ENCODE assay signal across 9 cellular contexts in genomic region chr6:29926795-29927427, GRCh38. TPM values are rescaled to one million over a fixed set of nuclear protein-coding genes. Genes with fewer than 3 reads are reported as not detected.
DNase-seq lines count a peak whose midpoint lies in the region; TF ChIP-seq lines count a peak whose summit lies in the region.
"Had no signal": no experiment of that assay in that cellular context is flagged by ENCODE, and none has a peak within 500 bp of the region (broad histone marks: within the 10 kb centered on the region; RNA-seq: fewer than 3 reads in every experiment).

No MANE protein-coding gene starts in this region.

- no peaks in the 10 kb centered on the region for H3K9me3 Mint-ChIP-seq in Calu3 (ENCODE audit: low read depth, unreplicated experiment)

- BruUV-seq in Calu3 (replicated peaks; lab: Mats Ljungman, UMichigan), result no TSS peak

- peaks cover 20% of the 10 kb centered on the region for H3K4me1 Mint-ChIP-seq in Calu3 (ENCODE audit: low read depth, unreplicated experiment)

- peaks cover 25% of the 10 kb centered on the region for H3K36me3 Mint-ChIP-seq in Calu3 (ENCODE audit: insufficient read depth, unreplicated experiment)

- peak overlapping the region; percentile 76 for H3K27ac Mint-ChIP-seq in Calu3 (ENCODE audit: unreplicated experiment)

- DNase-seq in Calu3 (peak; percentile 50), HFF-Myc (ENCODE audit: extremely low read depth, low read depth) (peak; percentile 25), fibroblast of gingiva (ENCODE audit: low read depth) (peak; percentile 75), occipital lobe (lab: John Stamatoyannopoulos, UW) (peak; percentile 48), DMS114 treated with DMSO at 0.1 percent for 48 hours (lab: John Stamatoyannopoulos, UW; ENCODE audit: unreplicated experiment) (no peak)
- peak; percentile 83 for DNase-seq in NK-92 treated with Interleukin-12 subunit alpha and Interleukin-12 subunit beta, amount 100 ng/mL, for 24 hours (lab: John Stamatoyannopoulos, UW)
- DNase-seq in activated T-cell treated with anti-CD3 and anti-CD28 coated beads, Interleukin-2, amount 50 U/mL, for 48 hours, result peak; percentile 77 to 80

- TF ChIP-seq CTCF in Calu3 (IDR thresholded peaks at IDR 0.05; ENCODE audit: unreplicated experiment) (no peak), HFF-Myc (IDR thresholded peaks at IDR 0.05; ENCODE audit: low read depth, low read length, missing control alignments) (no peak)

- H3K27me3 Mint-ChIP-seq in Calu3 (ENCODE audit: unreplicated experiment), result no peaks in the 10 kb centered on the region

- intact Hi-C loops in Calu3 (cut with micrococcal nuclease; ENCODE audit: unreplicated experiment), result no loop called here

- H3K4me3 ChIP-seq in HFF-Myc (replicated peaks; ENCODE audit: low read depth, low read length), result peak overlapping the region; percentile 51

- CTCF ChIA-PET in Calu3 (lab: Charles Lee), result no interaction called here

- H3K27ac ChIP-seq in temporal lobe (ENCODE audit: low read depth, low read length), result peak overlapping the region; percentile 64
- H3K27ac ChIP-seq: HL-60 had no signal

- H3K4me3 Mint-ChIP-seq in Calu3 (ENCODE audit: low read depth, unreplicated experiment), result peak overlapping the region; percentile 88

RNA-seq across cellular contexts. Expression of gene HLA-A, which starts 15.4 kb away (rescaled TPM):
- total RNA-seq in Calu3 (2022) (451 and 963 TPM in 2 replicates), occipital lobe (46.6 TPM), temporal lobe (43.5 TPM)
